Comparison of ENCODE assay signal across 5 cellular contexts in the genomic region with DNA sequence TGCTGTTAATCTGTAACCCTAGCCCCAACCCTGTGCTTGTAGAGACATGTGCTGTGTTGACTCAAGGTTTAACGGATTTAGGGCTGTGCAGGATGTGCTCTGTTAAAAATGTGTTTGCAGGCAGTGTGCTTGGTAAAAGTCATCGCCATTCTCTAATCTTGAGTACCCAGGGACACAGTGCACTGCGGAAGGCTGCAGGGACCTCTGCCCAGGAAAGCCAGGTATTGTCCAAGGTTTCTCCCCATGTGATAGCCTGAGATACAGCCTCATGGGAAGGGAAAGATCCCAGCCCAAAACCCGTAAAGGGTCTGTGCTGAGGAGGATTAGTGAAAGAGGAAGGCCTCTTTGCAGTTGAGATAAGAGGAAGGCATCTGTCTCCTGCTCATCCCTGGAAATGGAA. TPM values are rescaled to one million over a fixed set of nuclear protein-coding genes. Genes with fewer than 3 reads are reported as not detected.
"Had no signal": no experiment of that assay in that cellular context is flagged by ENCODE, and none has a peak within 500 bp of the region (broad histone marks: within the 10 kb centered on the region; RNA-seq: fewer than 3 reads in every experiment).

No MANE protein-coding gene starts in this region.

RNA-seq across cellular contexts. Expression of gene CLEC10A, which starts 8.4 kb away (rescaled TPM):
- total RNA-seq: activated T-cell treated with anti-CD3 and anti-CD28 coated beads, Interleukin-2, amount 50 U/mL, for 72 hours; osteocyte; T-cell; T-helper 2 cell treated with Interferon-gamma antibody and Interleukin-4, amounts not matched to agents 100 ng/mL and 5 ng/mL, for 36 hours had no signal

RNA-seq across cellular contexts. Expression of gene ASGR2, which starts 26.2 kb away (rescaled TPM):
- total RNA-seq: activated T-cell treated with anti-CD3 and anti-CD28 coated beads, Interleukin-2, amount 50 U/mL, for 72 hours; osteocyte; T-helper 2 cell treated with Interferon-gamma antibody and Interleukin-4, amounts not matched to agents 100 ng/mL and 5 ng/mL, for 36 hours; uterus had no signal
